ENCODE assay signal across 2 cellular contexts in genomic region chr20:36578642-36579041, GRCh38.
TF ChIP-seq lines count a peak whose summit lies in the region.

No MANE protein-coding gene starts in this region.

TF ChIP-seq in IMR-90, 13 proteins besides CTCF, POLR2A, EP300 and RAD21:
- TF ChIP-seq NFE2L2 (IDR thresholded peaks at IDR 0.05; ENCODE audit: low read depth, low read length) (no peak), SMC3 (IDR thresholded peaks at IDR 0.05; ENCODE audit: low read depth, low read length) (no peak), CEBPB (IDR thresholded peaks at IDR 0.05; ENCODE audit: low read depth, low read length) (no peak), ELK1 (IDR thresholded peaks at IDR 0.05; ENCODE audit: borderline replicate concordance, low read depth, low read length) (no peak), RCOR1 (IDR thresholded peaks at IDR 0.05; ENCODE audit: insufficient replicate concordance, low read length) (no peak), BHLHE40 (IDR thresholded peaks at IDR 0.05; ENCODE audit: low read depth, low read length) (no peak), FOS (IDR thresholded peaks at IDR 0.05; ENCODE audit: low read depth, low read length) (no peak), MAFK (IDR thresholded peaks at IDR 0.05; ENCODE audit: low read depth, low read length) (no peak), RFX5 (IDR thresholded peaks at IDR 0.05; ENCODE audit: low read depth, low read length) (no peak), MXI1 (IDR thresholded peaks at IDR 0.05; ENCODE audit: borderline replicate concordance, low read depth, low read length) (no peak)
- TF ChIP-seq, protein P1, sequence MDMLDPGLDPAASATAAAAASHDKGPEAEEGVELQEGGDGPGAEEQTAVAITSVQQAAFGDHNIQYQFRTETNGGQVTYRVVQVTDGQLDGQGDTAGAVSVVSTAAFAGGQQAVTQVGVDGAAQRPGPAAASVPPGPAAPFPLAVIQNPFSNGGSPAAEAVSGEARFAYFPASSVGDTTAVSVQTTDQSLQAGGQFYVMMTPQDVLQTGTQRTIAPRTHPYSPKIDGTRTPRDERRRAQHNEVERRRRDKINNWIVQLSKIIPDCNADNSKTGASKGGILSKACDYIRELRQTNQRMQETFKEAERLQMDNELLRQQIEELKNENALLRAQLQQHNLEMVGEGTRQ (IDR thresholded peaks at IDR 0.05; ENCODE audit: low read depth, low read length): no peak

TF ChIP-seq in H1, 55 proteins besides CTCF, POLR2A, EP300 and RAD21:
- no peak for TF ChIP-seq HDAC2 (IDR thresholded peaks at IDR 0.05; ENCODE audit: borderline replicate concordance in 1 of 2, low read depth in 2 of 2, low read length in 2 of 2)
